ENCODE assay signal across 1 cellular context in genomic region chr15:74807302-74807701, GRCh38.
TF ChIP-seq lines count a peak whose summit lies in the region.

No MANE protein-coding gene starts in this region.

TF ChIP-seq in WTC11, 78 proteins besides CTCF, POLR2A, EP300 and RAD21 (continued from another document):
- TF ChIP-seq ZNF416 (CRISPR knock-in tag; IDR thresholded peaks at IDR 0.05): no peak
- no peak for TF ChIP-seq SMAD3 (CRISPR knock-in tag; IDR thresholded peaks at IDR 0.05; ENCODE audit: borderline replicate concordance)
- no peak for TF ChIP-seq ZNF671 (CRISPR knock-in tag; IDR thresholded peaks at IDR 0.05)
- no peak for TF ChIP-seq PREB (CRISPR knock-in tag; IDR thresholded peaks at IDR 0.05; ENCODE audit: borderline replicate concordance)
- no peak for TF ChIP-seq E2F1 (CRISPR knock-in tag; IDR thresholded peaks at IDR 0.05)
- no peak for TF ChIP-seq TCF7 (CRISPR knock-in tag; IDR thresholded peaks at IDR 0.05; ENCODE audit: low read depth)
- TF ChIP-seq USF1 (CRISPR knock-in tag; IDR thresholded peaks at IDR 0.05): no peak
